ENCODE assay signal across 19 cellular contexts in genomic region chr13:95124959-95125358, GRCh38.
DNase-seq lines count a peak whose midpoint lies in the region; ATAC-seq, FAIRE-seq and TF ChIP-seq lines count a peak whose summit lies in the region.
"Had no signal": no experiment of that assay in that cellular context is flagged by ENCODE, and none has a peak within 500 bp of the region (broad histone marks: within the 10 kb centered on the region; RNA-seq: fewer than 3 reads in every experiment).

No MANE protein-coding gene starts in this region.

- no peak for ATAC-seq in A549
- ATAC-seq in left lobe of liver, result no peak
- ATAC-seq: GM23338 had no signal

- FAIRE-seq in A549 (lab: Jason Lieb, UNC) (no peak), D721Med (lab: Jason Lieb, UNC) (no peak)
- FAIRE-seq: H54 had no signal

- 88% methylated on average over 2 of the region's 2 CpGs for WGBS in A549 (ENCODE audit: missing lambda C conversion rate)

- no peak for TF ChIP-seq POLR2A in A549 (IDR thresholded peaks at IDR 0.05; ENCODE audit: low read length)

- POLR2A ChIA-PET in A549 (lab: Yijun Ruan, JAX), result no interaction called here

- H3K4me3 ChIP-seq in A549 (no peak overlapping the region), LNCaP clone FGC (ENCODE audit: low read depth, low read length) (no peak overlapping the region), epithelial cell of esophagus (ENCODE audit: low read length) (no peak overlapping the region)
- H3K4me3 ChIP-seq: GM23338 had no signal

- peak overlapping the region; percentile 79 to 83; a peak in 5 of 6 replicates for H3K27ac ChIP-seq in A549

- TF ChIP-seq CTCF in A549 (IDR thresholded peaks at IDR 0.05) (no peak), LNCaP clone FGC (IDR thresholded peaks at IDR 0.05; ENCODE audit: control insufficient read depth, extremely low read depth, insufficient read depth) (no peak), epithelial cell of esophagus (IDR thresholded peaks at IDR 0.05; ENCODE audit: insufficient read depth, low read depth, low read length, missing control alignments) (no peak), D721Med (IDR thresholded peaks at IDR 0.05; ENCODE audit: insufficient read depth, missing control alignments) (no peak)

- H3K4me1 ChIP-seq in A549, result peaks cover 81% of the 10 kb centered on the region
- H3K4me1 ChIP-seq: BE2C had no signal

- TF ChIP-seq EP300 in A549 (IDR thresholded peaks at IDR 0.05), result no peak

- no peak for TF ChIP-seq RAD21 in A549 (conservative IDR thresholded peaks at IDR 0.05 in 1 of 2, IDR thresholded peaks at IDR 0.05 in 1 of 2)

- no peak for DNase-seq in A549 (ENCODE audit: low read depth in 1 of 2, low spot score in 1 of 2)
- DNase-seq in LNCaP clone FGC (ENCODE audit: low read depth), result peak; percentile 73
- peak; percentile 42 for DNase-seq in epithelial cell of esophagus (ENCODE audit: low read depth)
- DNase-seq in kidney tubule cell (ENCODE audit: low spot score), result peak; percentile 46
- no peak for DNase-seq in D721Med (ENCODE audit: insufficient read length, low spot score)
- no peak for DNase-seq in NCI-H526 treated with DMSO at 0.1 percent for 48 hours (lab: John Stamatoyannopoulos, UW)
- DNase-seq in left lobe of liver (ENCODE audit: low spot score), result no peak
- DNase-seq: ACHN; BE2C; C1 segment of cervical spinal cord; CD4-positive, CD25-positive, alpha-beta regulatory T cell; CD8-positive, alpha-beta memory T cell; COR-L47; DMS79 treated with DMSO at 0.1 percent for 48 hours; GF-D8; HCEC 1CT; IMR-90 had no signal

- no peaks in the 10 kb centered on the region for H3K9me3 ChIP-seq in A549
- H3K9me3 ChIP-seq: BE2C had no signal

- no peak overlapping the region for H3K4me2 ChIP-seq in A549
- H3K4me2 ChIP-seq: GM23338 had no signal

- CTCF ChIA-PET in A549 (lab: Yijun Ruan, JAX), result interaction anchor here (1.5 kb wide), 1 partner anchor 31 kb away, joined by 3 read pairs; no protein-coding TSS in a partner anchor

TF ChIP-seq in A549, 52 proteins besides CTCF, POLR2A, EP300 and RAD21:
- TF ChIP-seq E2F6 (IDR thresholded peaks at IDR 0.05; ENCODE audit: borderline replicate concordance, low read depth), result no peak
- TF ChIP-seq EHMT2 (IDR thresholded peaks at IDR 0.05; ENCODE audit: low read depth), result no peak
- TF ChIP-seq MAZ (IDR thresholded peaks at IDR 0.05; ENCODE audit: borderline replicate concordance, low read depth, low read length), result no peak
TF ChIP-seq in A549: peak in this region for 0.

Comparison
In these comparisons a context has a peak if more than half of its experiments do, and no peak if none do; other contexts are left out.
1. DNase-seq: peak in LNCaP clone FGC (single experiment), epithelial cell of esophagus (single experiment) and kidney tubule cell (single experiment); none in A549 (0 of 2), D721Med (single experiment), NCI-H526 treated with DMSO at 0.1 percent for 48 hours (single experiment) and left lobe of liver (single experiment).